8 cellular contexts compared by ENCODE assay signal in the genomic region with DNA sequence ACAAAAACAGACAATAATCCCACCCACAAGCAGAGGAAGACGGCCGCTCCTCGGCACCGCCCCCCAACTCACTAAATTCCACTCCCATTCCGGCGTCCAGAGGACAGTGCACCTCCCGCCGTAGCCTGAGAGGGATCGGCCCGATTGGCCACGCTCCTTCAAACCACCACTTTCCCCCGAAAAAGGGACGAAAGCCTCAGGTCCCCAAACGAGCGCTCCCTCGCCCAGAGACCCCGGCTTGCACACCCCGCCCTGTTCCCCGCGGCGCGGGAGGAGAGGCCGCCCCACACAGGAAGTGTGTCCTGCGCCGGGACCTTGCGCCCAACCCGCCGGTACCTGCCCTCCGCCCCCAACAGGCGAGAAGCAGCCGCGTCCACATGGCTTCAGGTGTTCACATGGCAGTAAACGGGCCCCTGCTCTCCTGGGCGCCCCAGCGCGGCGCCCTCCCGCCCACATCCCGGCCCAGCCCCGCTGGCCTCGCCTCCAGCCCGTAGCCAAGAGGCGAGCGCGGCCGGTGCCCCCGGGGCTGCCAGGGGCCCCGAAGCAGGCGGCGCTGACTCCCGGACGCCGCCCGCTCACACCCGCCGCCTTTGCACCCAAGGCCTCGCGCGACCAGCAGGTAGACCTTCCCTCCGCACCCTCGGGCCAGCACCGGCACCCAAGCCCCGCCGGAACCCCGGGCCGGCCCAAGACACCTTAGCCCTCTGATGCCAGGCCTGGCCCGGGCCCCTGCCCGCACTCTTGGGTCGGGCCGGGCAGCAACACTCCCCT. TPM values are rescaled to one million over a fixed set of nuclear protein-coding genes. Genes with fewer than 3 reads are reported as not detected.
A peak's percentile ranks its signal among the peaks of the same experiment; 100 is the strongest.
DNase-seq lines count a peak whose midpoint lies in the region; ATAC-seq and TF ChIP-seq lines count a peak whose summit lies in the region.

No MANE protein-coding gene starts in this region.

- peaks cover 3% of the 10 kb centered on the region for H3K27me3 Mint-ChIP-seq in HFFc6 (ENCODE audit: insufficient read depth)
- H3K27me3 Mint-ChIP-seq in chondrocyte (ENCODE audit: low read depth), result no peaks in the 10 kb centered on the region

- intact Hi-C loops in lower leg skin (cut with DNase I; ENCODE audit: low total_unique reads), result no loop called here

- H3K36me3 Mint-ChIP-seq in HFFc6 (ENCODE audit: low read depth) (no peaks in the 10 kb centered on the region), chondrocyte (ENCODE audit: low read depth) (no peaks in the 10 kb centered on the region)

- H3K4me3 Mint-ChIP-seq in HFFc6, result peak overlapping the region; percentile 93
- H3K4me3 Mint-ChIP-seq in chondrocyte (ENCODE audit: unreplicated experiment), result peak overlapping the region; percentile 77

- H3K4me1 Mint-ChIP-seq in HFFc6 (ENCODE audit: low read depth) (peaks cover 12% of the 10 kb centered on the region), chondrocyte (ENCODE audit: low read depth) (peaks cover 12% of the 10 kb centered on the region)

- peak; percentile 76 to 78 for ATAC-seq in activated CD4-positive, CD25-positive, alpha-beta regulatory T cell treated with anti-CD3 and anti-CD28 coated beads, Interleukin-2, amount 50 U/mL, for 24 hours

- peak; percentile 35 for TF ChIP-seq CTCF in GM13977 (IDR thresholded peaks at IDR 0.05; ENCODE audit: extremely low read depth, insufficient read depth, missing control alignments)
- TF ChIP-seq CTCF in HFFc6 (IDR thresholded peaks at IDR 0.05), result no peak; the same call in 1 of the 2 replicates
- peak; percentile 19 for TF ChIP-seq CTCF in chondrocyte (IDR thresholded peaks at IDR 0.05)
- TF ChIP-seq CTCF in lower leg skin (IDR thresholded peaks at IDR 0.05), result no peak

- H3K9me3 Mint-ChIP-seq in HFFc6 (no peaks in the 10 kb centered on the region), chondrocyte (ENCODE audit: low read depth) (no peaks in the 10 kb centered on the region)

- TF ChIP-seq POLR2A in lower leg skin (IDR thresholded peaks at IDR 0.05), result no peak

- peak overlapping the region; percentile 93 for H3K4me3 ChIP-seq in lower leg skin (ENCODE audit: low read depth, poor library complexity, severe bottlenecking)

- in situ Hi-C loops in GM13977 (cut with MboI; ENCODE audit: low pct_unique_long_range_greater_than_20kb, low sequenced_read_pairs, unreplicated experiment), result no loop called here

- DNase-seq in GM13977 (ENCODE audit: low spot score), result peak; percentile 88
- no peak for DNase-seq in HFFc6
- DNase-seq in NAMALWA (ENCODE audit: low spot score), result peak; percentile 68
- DNase-seq in chondrocyte (ENCODE audit: low spot score), result no peak
- peak; percentile 33 to 89 for DNase-seq in lower leg skin (ENCODE audit: low spot score in 2 of 2)
- peak; percentile 43 to 51 (median 46) for DNase-seq in stimulated activated CD4-positive, alpha-beta T cell treated with anti-CD3 and anti-CD28 coated beads, TNF-alpha, amount 100 ng/mL, for 4 hours (ENCODE audit: low read depth in 3 of 3)
- no peak for DNase-seq in GOT3 (lab: John Stamatoyannopoulos, UW)

- H3K27ac Mint-ChIP-seq in HFFc6 (peak overlapping the region; percentile 58), chondrocyte (ENCODE audit: unreplicated experiment) (peak overlapping the region; percentile 27)

- 0% methylated on average over 28 to 29 of the region's 70 CpGs for WGBS in lower leg skin, 2 donors

RNA-seq across cellular contexts. Expression of gene TCF20, which starts 0.9 kb away (rescaled TPM):
- 10 to 100 TPM; 26.7 to 33.4 (median 30.1) TPM for total RNA-seq in HFFc6 (2021; fragmentation: NEBNext Ultra II Directional; extraction: Animal tissue kit (Norgen Biotek cat#: 25700))
- total RNA-seq in chondrocyte, result 27.3 to 35.1 TPM (median 31.0 TPM) in 3 replicates
- total RNA-seq in lower leg skin, result 10 to 100 TPM; 51.1 to 62.3 (median 58.4) TPM

Comparison
In these comparisons a context has a peak if more than half of its experiments do, and no peak if none do; other contexts are left out.
1. DNase-seq: peak in GM13977 (single experiment), NAMALWA (single experiment), lower leg skin (2 of 2) and stimulated activated CD4-positive, alpha-beta T cell treated with anti-CD3 and anti-CD28 coated beads, TNF-alpha, amount 100 ng/mL, for 4 hours (3 of 3); none in HFFc6 (single experiment), chondrocyte (single experiment) and GOT3 (single experiment).
2. CTCF ChIP-seq: peak in GM13977 (single experiment) and chondrocyte (single experiment); none in HFFc6 (single experiment) and lower leg skin (0 of 3).